26 cellular contexts compared by ENCODE assay signal in genomic region chr11:131465746-131466145, GRCh38.
DNase-seq lines count a peak whose midpoint lies in the region; ATAC-seq and TF ChIP-seq lines count a peak whose summit lies in the region.
"Had no signal": no experiment of that assay in that cellular context is flagged by ENCODE, and none has a peak within 500 bp of the region (broad histone marks: within the 10 kb centered on the region; RNA-seq: fewer than 3 reads in every experiment).

No MANE protein-coding gene starts in this region.

- no peaks in the 10 kb centered on the region for H3K9me3 ChIP-seq in endodermal cell (ENCODE audit: control insufficient read depth, low read length)
- H3K9me3 ChIP-seq in transverse colon: no peaks in the 10 kb centered on the region
- H3K9me3 ChIP-seq: ovary, right atrium auricular region, thoracic aorta had no signal

- H2AFZ ChIP-seq in GM23338: no peak overlapping the region

- H4K20me1 ChIP-seq in GM23338 (replicated peaks; ENCODE audit: insufficient read depth): no peaks in the 10 kb centered on the region

- intact Hi-C loops in transverse colon (cut with DNase I; ENCODE audit: low total_unique reads): no loop called here

- no peak overlapping the region for H3K4me2 ChIP-seq in GM23338

- H3K4me1 Mint-ChIP-seq in GM23338 (peaks cover 34% of the 10 kb centered on the region), endodermal cell (peaks cover 45% of the 10 kb centered on the region), nephron progenitor cell (peaks cover 70% of the 10 kb centered on the region)
- H3K4me1 Mint-ChIP-seq: activated naive CD8-positive, alpha-beta T cell treated with anti-CD3 and anti-CD28 coated beads, Interleukin-2, amount 10 ng/mL, durations not matched to agents 7 days and 5 days; central memory CD8-positive, alpha-beta T cell had no signal

- H3K9me3 Mint-ChIP-seq in GM23338 (no peaks in the 10 kb centered on the region), endodermal cell (no peaks in the 10 kb centered on the region), nephron progenitor cell (no peaks in the 10 kb centered on the region)
- H3K9me3 Mint-ChIP-seq: activated CD8-positive, alpha-beta T cell treated with anti-CD3 and anti-CD28 coated beads for 36 hours; activated naive CD8-positive, alpha-beta T cell treated with anti-CD3 and anti-CD28 coated beads, Interleukin-2, amount 10 ng/mL, durations not matched to agents 7 days and 5 days; central memory CD8-positive, alpha-beta T cell had no signal

- H3K27ac Mint-ChIP-seq in GM23338: no peak overlapping the region
- no peak overlapping the region for H3K27ac Mint-ChIP-seq in endodermal cell
- H3K27ac Mint-ChIP-seq in nephron progenitor cell: peak overlapping the region; percentile 97
- H3K27ac Mint-ChIP-seq: activated CD8-positive, alpha-beta T cell treated with anti-CD3 and anti-CD28 coated beads for 36 hours; activated naive CD8-positive, alpha-beta T cell treated with anti-CD3 and anti-CD28 coated beads, Interleukin-2, amount 10 ng/mL, durations not matched to agents 7 days and 5 days; naive thymus-derived CD4-positive, alpha-beta T cell had no signal

- H3K9ac ChIP-seq in endodermal cell (ENCODE audit: extremely low read depth, low read length, poor library complexity, severe bottlenecking): no peak overlapping the region

- WGBS in endodermal cell (ENCODE audit: insufficient coverage in 1 of 2, insufficient read length in 1 of 2), 2 experiments: 52 to 55% methylated on average over 4 to 5 of the region's 5 CpGs
- 50% methylated on average over 5 of the region's 5 CpGs; no CpG with 5 or more reads in 1 of the 2 donors for WGBS in transverse colon (ENCODE audit: low coverage in 1 of 2), 2 donors

- H3K4me3 ChIP-seq in GM23338 (no peak overlapping the region), NB4 (ENCODE audit: low read depth, low read length) (no peak overlapping the region), endodermal cell (ENCODE audit: low read length) (no peak overlapping the region), transverse colon (no peak overlapping the region)
- H3K4me3 ChIP-seq: ovary, right atrium auricular region, thoracic aorta had no signal

- ATAC-seq in GM23338 (peak; percentile 95), GM21528 (IDR thresholded peaks at IDR 0.05; ENCODE audit: low FRiP score, unreplicated experiment) (no peak)
- ATAC-seq: activated CD4-positive, CD25-positive, alpha-beta regulatory T cell treated with anti-CD3 and anti-CD28 coated beads, Interleukin-2, amount 50 U/mL, for 24 hours; activated CD8-positive, alpha-beta T cell treated with anti-CD3 and anti-CD28 coated beads for 36 hours; left lobe of liver; naive thymus-derived CD4-positive, alpha-beta T cell had no signal

- H3K4me3 Mint-ChIP-seq in GM23338 (no peak overlapping the region), endodermal cell (no peak overlapping the region), nephron progenitor cell (peak overlapping the region; percentile 68)
- H3K4me3 Mint-ChIP-seq: activated CD8-positive, alpha-beta T cell treated with anti-CD3 and anti-CD28 coated beads for 36 hours; activated naive CD8-positive, alpha-beta T cell treated with anti-CD3 and anti-CD28 coated beads, Interleukin-2, amount 10 ng/mL, durations not matched to agents 7 days and 5 days; central memory CD8-positive, alpha-beta T cell; naive thymus-derived CD4-positive, alpha-beta T cell had no signal

- H3K27ac ChIP-seq in GM23338 (ENCODE audit: low read depth) (no peak overlapping the region), endodermal cell (ENCODE audit: low read depth, low read length) (no peak overlapping the region), transverse colon (no peak overlapping the region)
- H3K27ac ChIP-seq: ovary, right atrium auricular region, thoracic aorta had no signal

- in situ Hi-C loops in transverse colon (cut with MboI; ENCODE audit: low pct_ligation_motif_present in 1 of 4, low pct_unique_long_range_greater_than_20kb in 1 of 4, low sequenced_read_pairs in 3 of 4): no loop called here

- TF ChIP-seq CTCF in GM23338 (conservative IDR thresholded peaks at IDR 0.05; ENCODE audit: low read depth in 2 of 2) (peak; percentile 78 to 89), NB4 (IDR thresholded peaks at IDR 0.05; ENCODE audit: low read depth, low read length) (peak; percentile 20), endodermal cell (conservative IDR thresholded peaks at IDR 0.05) (peak; percentile 94), nephron progenitor cell (IDR thresholded peaks at IDR 0.05) (peak; percentile 59), transverse colon (IDR thresholded peaks at IDR 0.05) (no peak)

- peaks cover 3% of the 10 kb centered on the region; the same call in 1 of the 2 replicates for H3K9me2 ChIP-seq in GM23338 (ENCODE audit: insufficient read depth)

- DNase-seq in GM23338 (ENCODE audit: low spot score) (peak; percentile 91), NB4 (ENCODE audit: low read depth) (peak; percentile 8), endodermal cell (peak; percentile 93), nephron progenitor cell (peak; percentile 72), transverse colon (no peak), NCI-H226 (no peak)
- DNase-seq: activated CD8-positive, alpha-beta T cell treated with anti-CD3 and anti-CD28 coated beads for 36 hours; activated naive CD8-positive, alpha-beta T cell treated with anti-CD3 and anti-CD28 coated beads, Interleukin-2, amount 10 ng/mL, durations not matched to agents 7 days and 5 days; dermis blood vessel endothelial cell; DMS 273 treated with DMSO at 0.1 percent for 48 hours; KBM-7; MV-4-11; naive thymus-derived CD4-positive, alpha-beta T cell; NCI-H1694 treated with DMSO at 0.1 percent for 48 hours; NCI-H2171; ovary; stimulated activated CD4-positive, alpha-beta T cell treated with anti-CD3 and anti-CD28 coated beads, Interleukin-12 subunit alpha, Interleukin-12 subunit beta, amount 100 ng/mL, for 4 hours; stimulated activated CD4-positive, alpha-beta T cell treated with anti-CD3 and anti-CD28 coated beads, Interleukin-4, amount 100 ng/mL, for 24 hours; stimulated activated naive CD4-positive, alpha-beta T cell treated with Interleukin-2 at 50 U/mL for 16 hours; T1000 had no signal

- no peaks in the 10 kb centered on the region for H3F3A ChIP-seq in GM23338 (replicated peaks; ENCODE audit: low read depth)

- peaks cover 21% of the 10 kb centered on the region for H3K4me1 ChIP-seq in GM23338 (ENCODE audit: insufficient read depth)
- peaks cover 9% of the 10 kb centered on the region for H3K4me1 ChIP-seq in endodermal cell (ENCODE audit: control insufficient read depth, insufficient read depth, low read length)
- H3K4me1 ChIP-seq in transverse colon: no peaks in the 10 kb centered on the region
- H3K4me1 ChIP-seq: right atrium auricular region had no signal

- TF ChIP-seq POLR2A in NB4 (IDR thresholded peaks at IDR 0.05; ENCODE audit: extremely low read depth, insufficient read length) (no peak), transverse colon (IDR thresholded peaks at IDR 0.05) (no peak)

- no peak for TF ChIP-seq EP300 in transverse colon (IDR thresholded peaks at IDR 0.05; ENCODE audit: low read depth)

- H3K36me3 ChIP-seq in GM23338 (ENCODE audit: insufficient read depth): no peaks in the 10 kb centered on the region
- H3K36me3 ChIP-seq in endodermal cell (ENCODE audit: control insufficient read depth, insufficient read depth, low read length): no peaks in the 10 kb centered on the region
- no peaks in the 10 kb centered on the region for H3K36me3 ChIP-seq in transverse colon
- H3K36me3 ChIP-seq: ovary, right atrium auricular region, thoracic aorta had no signal

- H3K36me3 Mint-ChIP-seq in GM23338 (ENCODE audit: low read depth) (no peaks in the 10 kb centered on the region), endodermal cell (ENCODE audit: low read depth) (no peaks in the 10 kb centered on the region), nephron progenitor cell (ENCODE audit: low read depth) (no peaks in the 10 kb centered on the region)
- H3K36me3 Mint-ChIP-seq: activated naive CD8-positive, alpha-beta T cell treated with anti-CD3 and anti-CD28 coated beads, Interleukin-2, amount 10 ng/mL, durations not matched to agents 7 days and 5 days; naive thymus-derived CD4-positive, alpha-beta T cell had no signal

- H3K27me3 Mint-ChIP-seq in GM23338 (ENCODE audit: insufficient read depth, low read depth, poor library complexity) (peaks cover 3% of the 10 kb centered on the region), endodermal cell (ENCODE audit: insufficient read depth) (no peaks in the 10 kb centered on the region), nephron progenitor cell (ENCODE audit: low read depth, poor library complexity) (peaks cover 4% of the 10 kb centered on the region)
- H3K27me3 Mint-ChIP-seq: central memory CD8-positive, alpha-beta T cell had no signal

- H3K79me2 ChIP-seq in GM23338 (replicated peaks; ENCODE audit: insufficient read depth): no peaks in the 10 kb centered on the region

- H3K27me3 ChIP-seq in GM23338 (ENCODE audit: insufficient read depth) (no peaks in the 10 kb centered on the region), endodermal cell (ENCODE audit: control insufficient read depth, insufficient read depth, low read length, poor library complexity, severe bottlenecking) (no peaks in the 10 kb centered on the region), transverse colon (no peaks in the 10 kb centered on the region)
- H3K27me3 ChIP-seq: ovary, right atrium auricular region had no signal

Comparison
In these comparisons a context has a peak if more than half of its experiments do, and no peak if none do; other contexts are left out.
1. DNase-seq: peak in GM23338 (single experiment), NB4 (single experiment), endodermal cell (single experiment) and nephron progenitor cell (single experiment); none in transverse colon (single experiment) and NCI-H226 (single experiment).
2. CTCF ChIP-seq: peak in GM23338 (2 of 2), NB4 (single experiment), endodermal cell (single experiment) and nephron progenitor cell (single experiment); none in transverse colon (0 of 5).